Comparison of ENCODE assay signal across 8 cellular contexts in the genomic region with DNA sequence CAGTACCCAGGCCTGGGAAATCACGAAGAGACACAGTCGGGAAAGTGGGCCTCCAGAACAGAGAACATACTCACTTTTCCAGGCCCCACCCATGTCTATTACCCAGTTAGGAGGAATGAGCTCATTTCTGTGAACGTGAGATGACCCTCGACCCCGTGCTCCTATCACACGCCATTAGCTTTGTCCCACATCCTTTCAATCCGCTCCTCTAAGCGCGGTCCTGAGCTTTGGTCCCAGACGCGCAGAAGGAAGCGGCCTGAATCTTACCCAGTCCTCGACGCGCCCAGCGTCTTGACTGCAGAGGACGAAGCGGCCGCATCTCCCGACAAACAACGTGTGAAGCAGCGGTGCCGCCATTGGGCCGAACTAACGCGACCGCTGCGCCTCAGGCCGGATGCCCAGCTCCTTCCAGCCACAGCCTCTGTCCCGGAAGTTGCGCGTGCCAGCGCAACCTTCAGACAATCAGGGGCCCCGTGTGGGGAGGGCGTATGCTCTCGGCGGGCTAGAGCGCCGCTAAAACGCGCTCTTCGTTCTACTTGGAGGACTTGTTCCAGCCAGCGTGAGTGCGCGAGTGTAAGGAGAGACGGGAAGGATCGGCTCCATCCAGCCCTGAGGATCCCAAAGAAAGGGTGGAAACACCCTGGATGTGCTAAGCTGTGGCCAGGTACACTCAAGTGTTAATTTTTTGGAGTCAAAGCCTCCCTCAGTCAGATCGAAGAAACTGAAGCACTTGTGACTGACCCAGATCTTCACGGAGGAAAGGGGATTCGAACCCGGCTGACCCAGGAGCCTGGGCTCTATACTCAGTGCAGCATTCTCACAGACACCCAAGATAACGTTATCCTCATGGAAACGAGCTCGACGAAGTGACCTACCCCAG. TPM values are rescaled to one million over a fixed set of nuclear protein-coding genes. Genes with fewer than 3 reads are reported as not detected.
DNase-seq lines count a peak whose midpoint lies in the region; ATAC-seq and TF ChIP-seq lines count a peak whose summit lies in the region.
"Not testable (repeated sequence)": the region's sequence is repeated elsewhere in the genome, so short reads cannot be mapped to it uniquely, and the experiment has no call there.

No MANE protein-coding gene starts in this region.

- H2AFZ ChIP-seq in hepatocyte: peak overlapping the region; percentile 63

- intact Hi-C loops in ascending aorta (cut with DNase I): not testable (repeated sequence)

- not testable (repeated sequence) for TF ChIP-seq CTCF in ascending aorta (IDR thresholded peaks at IDR 0.05); hepatocyte (IDR thresholded peaks at IDR 0.05; ENCODE audit: poor library complexity); upper lobe of left lung (IDR thresholded peaks at IDR 0.05)

- H3K27me3 ChIP-seq in ascending aorta, hepatocyte, upper lobe of left lung: not testable (repeated sequence)

- ATAC-seq in HG02870 (IDR thresholded peaks at IDR 0.05; ENCODE audit: unreplicated experiment): peak; percentile 89
- ATAC-seq in upper lobe of left lung (ENCODE audit: low FRiP score in 2 of 2): peak; percentile 96 to 99

- DNase-seq in NCI-H146 treated with DMSO at 0.1 percent for 48 hours (lab: John Stamatoyannopoulos, UW; ENCODE audit: unreplicated experiment) (peak; percentile 54), T-helper 22 cell (ENCODE audit: low read depth) (peak; percentile 33), ascending aorta (ENCODE audit: low spot score in 2 of 2) (peak in 1 of 2 donors; percentile 83), hepatocyte (ENCODE audit: low spot score) (peak; percentile 81), pulmonary artery endothelial cell (ENCODE audit: low read depth, low spot score) (peak; percentile 40), upper lobe of left lung (peak; percentile 53 to 89)

- peak; percentile 71 for TF ChIP-seq POLR2A in GM15510 (IDR thresholded peaks at IDR 0.05; ENCODE audit: borderline replicate concordance, extremely low read depth, insufficient read length)
- TF ChIP-seq POLR2A in upper lobe of left lung (IDR thresholded peaks at IDR 0.05): peak in 2 of 4 donors; percentile 43 to 83

- H3K4me2 ChIP-seq in hepatocyte: peak overlapping the region; percentile 63

- not testable (repeated sequence) for H3K9me2 ChIP-seq in hepatocyte (replicated peaks; ENCODE audit: insufficient read depth)

- H3K79me2 ChIP-seq in hepatocyte: not testable (repeated sequence)

- TF ChIP-seq EP300 in upper lobe of left lung (IDR thresholded peaks at IDR 0.05): not testable (repeated sequence)

- H3K4me1 ChIP-seq in ascending aorta; hepatocyte (ENCODE audit: insufficient read depth): not testable (repeated sequence)
- H3K4me1 ChIP-seq in upper lobe of left lung: peaks cover 0 to 13% (median 4%) of the 10 kb centered on the region in 4 donors

- H3K27ac ChIP-seq in ascending aorta (peak overlapping the region; percentile 58 to 61), hepatocyte (peak overlapping the region; percentile 67), upper lobe of left lung (peak overlapping the region; percentile 74 to 84 (median 80))

- H4K20me1 ChIP-seq in hepatocyte (ENCODE audit: insufficient read depth, poor library complexity, severe bottlenecking): not testable (repeated sequence)

- not testable (repeated sequence) for H3K36me3 ChIP-seq in ascending aorta; hepatocyte (replicated peaks; ENCODE audit: insufficient read depth, low read depth); upper lobe of left lung

- 7% methylated on average over 55 of the region's 55 CpGs for WGBS in hepatocyte (ENCODE audit: low lambda C conversion rate, missing lambda C conversion rate)
- 4 to 11% methylated on average over 17 to 43 of the region's 55 CpGs for WGBS in upper lobe of left lung, 2 donors

- not testable (repeated sequence) for H3K9me3 ChIP-seq in ascending aorta; hepatocyte (ENCODE audit: low read depth); upper lobe of left lung

- peak overlapping the region; percentile 54 to 72 for H3K4me3 ChIP-seq in ascending aorta
- peak overlapping the region; percentile 1 for H3K4me3 ChIP-seq in hepatocyte
- peak overlapping the region; percentile 25 to 65 (median 54) for H3K4me3 ChIP-seq in upper lobe of left lung

RNA-seq across cellular contexts. Expression of gene NPIPB4, which starts 37.3 kb away (rescaled TPM):
- total RNA-seq in ascending aorta: 12.3 TPM
- total RNA-seq in hepatocyte: 16.0 and 26.1 TPM in 2 replicates
- polyA plus RNA-seq in hepatocyte: 25.8 and 39.1 TPM in 2 replicates
- 25.1 and 25.9 TPM in 2 replicates for total RNA-seq in pulmonary artery endothelial cell
- 100 to 1,000 TPM in 4 of 6 donors, 10 to 100 TPM in 2; 60.8 to 474 (median 112) TPM for total RNA-seq in upper lobe of left lung

Comparison
In these comparisons a context has a peak if more than half of its experiments do, and no peak if none do; other contexts are left out.
1. H3K4me3 ChIP-seq: peak in every context shown above with its lines; median percentile 63 in ascending aorta; 54 in upper lobe of left lung; 1 in hepatocyte.